ENCODE assay signal across 11 cellular contexts in the genomic region with DNA sequence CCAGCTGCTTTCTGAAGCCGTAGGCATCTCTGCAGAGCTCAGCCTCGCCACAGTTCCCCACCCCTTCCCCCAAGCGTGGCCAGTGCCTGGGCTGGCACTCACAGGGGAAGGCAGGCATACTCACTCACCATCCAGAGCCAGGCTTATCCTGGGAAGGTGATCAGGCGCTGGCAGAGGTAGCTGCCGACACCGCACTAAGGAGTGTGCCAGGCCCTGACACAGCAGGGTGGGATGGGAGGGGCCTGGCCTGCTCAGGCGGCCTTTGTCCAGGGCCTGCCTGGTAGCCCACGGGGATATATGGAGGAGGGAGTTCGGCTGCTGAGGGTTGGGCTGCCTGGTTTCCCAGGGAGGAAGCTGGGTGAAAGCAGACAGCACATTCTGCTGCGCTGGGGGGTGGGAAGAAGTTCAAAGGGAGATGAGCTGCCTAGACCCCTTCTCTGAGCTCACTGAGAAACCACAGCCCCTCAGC. TPM values are rescaled to one million over a fixed set of nuclear protein-coding genes. Genes with fewer than 3 reads are reported as not detected.
DNase-seq lines count a peak whose midpoint lies in the region; ATAC-seq and TF ChIP-seq lines count a peak whose summit lies in the region.
"Had no signal": no experiment of that assay in that cellular context is flagged by ENCODE, and none has a peak within 500 bp of the region (broad histone marks: within the 10 kb centered on the region; RNA-seq: fewer than 3 reads in every experiment).

No MANE protein-coding gene starts in this region.

- no peak for TF ChIP-seq POLR2A in sigmoid colon (IDR thresholded peaks at IDR 0.05)

- peaks cover 16% of the 10 kb centered on the region for H3K27me3 Mint-ChIP-seq in GM23338 (ENCODE audit: insufficient read depth, low read depth, poor library complexity)
- H3K27me3 Mint-ChIP-seq in activated T-helper 17 cell treated with anti-CD3 and anti-CD28 coated beads, Interleukin-2, amount 50 U/mL, for 72 hours, result no peaks in the 10 kb centered on the region

- H3K27ac Mint-ChIP-seq in GM23338, result no peak overlapping the region
- H3K27ac Mint-ChIP-seq in activated T-helper 17 cell treated with anti-CD3 and anti-CD28 coated beads, Interleukin-2, amount 50 U/mL, for 72 hours, result peak overlapping the region; percentile 94

- H3K4me3 ChIP-seq in GM23338, result no peak overlapping the region
- no peak overlapping the region for H3K4me3 ChIP-seq in left ventricle myocardium inferior
- H3K4me3 ChIP-seq in sigmoid colon, result no peak overlapping the region
- no peak overlapping the region for H3K4me3 ChIP-seq in GM23248
- H3K4me3 ChIP-seq: right lobe of liver had no signal

- H3K27me3 ChIP-seq in GM23338 (ENCODE audit: insufficient read depth) (no peaks in the 10 kb centered on the region), left ventricle myocardium inferior (ENCODE audit: low read depth) (no peaks in the 10 kb centered on the region), sigmoid colon (no peaks in the 10 kb centered on the region), GM23248 (replicated peaks; ENCODE audit: insufficient read depth) (no peaks in the 10 kb centered on the region)
- H3K27me3 ChIP-seq: right lobe of liver had no signal

- in situ Hi-C loops in GM13977 (cut with MboI; ENCODE audit: low pct_unique_long_range_greater_than_20kb, low sequenced_read_pairs, unreplicated experiment), result no loop called here
- in situ Hi-C loops in GM23248 (cut with MboI), result no loop called here

- no peaks in the 10 kb centered on the region for H3K36me3 Mint-ChIP-seq in GM23338 (ENCODE audit: low read depth)
- peaks cover 100% of the 10 kb centered on the region for H3K36me3 Mint-ChIP-seq in activated T-helper 17 cell treated with anti-CD3 and anti-CD28 coated beads, Interleukin-2, amount 50 U/mL, for 72 hours (ENCODE audit: low read depth)

- no peak for DNase-seq in GM23338 (ENCODE audit: low spot score)
- no peak for DNase-seq in left ventricle myocardium inferior
- DNase-seq in sigmoid colon, result no peak
- no peak for DNase-seq in amniotic stem cell (lab: John Stamatoyannopoulos, UW)
- DNase-seq in GM13977 (ENCODE audit: low spot score), result no peak
- DNase-seq in GM19238 (ENCODE audit: insufficient read length, low spot score), result no peak
- no peak for DNase-seq in GM23248
- DNase-seq: NCI-H1694, right lobe of liver had no signal

- no peak overlapping the region for H3K4me3 Mint-ChIP-seq in GM23338
- peak overlapping the region; percentile 75 for H3K4me3 Mint-ChIP-seq in activated T-helper 17 cell treated with anti-CD3 and anti-CD28 coated beads, Interleukin-2, amount 50 U/mL, for 72 hours

- H3F3A ChIP-seq in GM23338 (replicated peaks; ENCODE audit: low read depth) (no peaks in the 10 kb centered on the region), GM23248 (ENCODE audit: insufficient read depth) (0 out of 2 replicates have a peak, but pooled peaks cover 1% of the 10 kb centered on the region)

- 43 to 54% methylated on average over 10 of the region's 10 CpGs for WGBS in sigmoid colon, 2 donors
- WGBS in GM23248 (ENCODE audit: low coverage in 1 of 2, low lambda C conversion rate in 2 of 2, missing lambda C conversion rate in 2 of 2), 2 experiments, result 85 to 89% methylated on average over 7 to 9 of the region's 10 CpGs

- H3K27ac ChIP-seq in GM23338 (ENCODE audit: low read depth) (no peak overlapping the region), left ventricle myocardium inferior (replicated peaks) (peak overlapping the region; percentile 64), sigmoid colon (peak overlapping the region; percentile 20 to 63 (median 59)), GM23248 (no peak overlapping the region)

- peaks cover 5% of the 10 kb centered on the region; the same call in 1 of the 2 replicates for H3K4me1 ChIP-seq in GM23338 (ENCODE audit: insufficient read depth)
- H3K4me1 ChIP-seq in left ventricle myocardium inferior, result peaks cover 90% of the 10 kb centered on the region
- peaks cover 0 to 53% (median 21%) of the 10 kb centered on the region in 4 donors for H3K4me1 ChIP-seq in sigmoid colon
- H3K4me1 ChIP-seq in GM23248 (ENCODE audit: insufficient read depth), result peaks cover 8% of the 10 kb centered on the region

- H3K9me2 ChIP-seq in GM23338 (ENCODE audit: insufficient read depth) (no peaks in the 10 kb centered on the region), GM23248 (ENCODE audit: insufficient read depth) (no peaks in the 10 kb centered on the region)

- intact Hi-C loops in left ventricle myocardium inferior (cut with micrococcal nuclease) (no loop called here), sigmoid colon (cut with DNase I) (no loop called here)

- no peak for TF ChIP-seq EP300 in sigmoid colon (IDR thresholded peaks at IDR 0.05)

- TF ChIP-seq CTCF in GM23338 (conservative IDR thresholded peaks at IDR 0.05; ENCODE audit: low read depth in 2 of 2) (no peak), left ventricle myocardium inferior (IDR thresholded peaks at IDR 0.05; ENCODE audit: borderline replicate concordance) (no peak), sigmoid colon (IDR thresholded peaks at IDR 0.05) (no peak), GM13977 (IDR thresholded peaks at IDR 0.05; ENCODE audit: extremely low read depth, insufficient read depth, missing control alignments) (no peak)

- H3K36me3 ChIP-seq in GM23338 (ENCODE audit: insufficient read depth), result no peaks in the 10 kb centered on the region
- H3K36me3 ChIP-seq in left ventricle myocardium inferior, result peaks cover 78% of the 10 kb centered on the region
- peaks cover 6 to 62% (median 35%) of the 10 kb centered on the region in 4 donors for H3K36me3 ChIP-seq in sigmoid colon
- H3K36me3 ChIP-seq in GM23248 (ENCODE audit: low read depth), result peaks cover 10% of the 10 kb centered on the region; the same call in 1 of the 2 replicates
- H3K36me3 ChIP-seq: right lobe of liver had no signal

- no peaks in the 10 kb centered on the region for H3K9me3 Mint-ChIP-seq in GM23338
- no peaks in the 10 kb centered on the region for H3K9me3 Mint-ChIP-seq in activated T-helper 17 cell treated with anti-CD3 and anti-CD28 coated beads, Interleukin-2, amount 50 U/mL, for 72 hours

- peaks cover 24% of the 10 kb centered on the region for H3K4me1 Mint-ChIP-seq in GM23338
- H3K4me1 Mint-ChIP-seq in activated T-helper 17 cell treated with anti-CD3 and anti-CD28 coated beads, Interleukin-2, amount 50 U/mL, for 72 hours, result peaks cover 65% of the 10 kb centered on the region

- H2AFZ ChIP-seq in GM23338 (peak overlapping the region; percentile 59), GM23248 (no peak overlapping the region)

- H4K20me1 ChIP-seq in GM23338 (replicated peaks; ENCODE audit: insufficient read depth) (no peaks in the 10 kb centered on the region), GM23248 (ENCODE audit: insufficient read depth) (no peaks in the 10 kb centered on the region)

- no peaks in the 10 kb centered on the region for H3K9me3 ChIP-seq in left ventricle myocardium inferior (replicated peaks)
- H3K9me3 ChIP-seq in sigmoid colon, result no peaks in the 10 kb centered on the region
- H3K9me3 ChIP-seq in GM23248 (ENCODE audit: low read depth), result no peaks in the 10 kb centered on the region
- H3K9me3 ChIP-seq: right lobe of liver had no signal

- H3K9ac ChIP-seq in GM23248, result no peak overlapping the region

- H3K4me2 ChIP-seq in GM23338 (no peak overlapping the region), GM23248 (ENCODE audit: unreplicated experiment) (no peak overlapping the region)

- peak; percentile 78 for ATAC-seq in GM23338
- ATAC-seq in activated T-helper 17 cell treated with anti-CD3 and anti-CD28 coated beads, Interleukin-2, amount 50 U/mL, for 72 hours (replicated peaks), result peak; percentile 3

- H3K79me2 ChIP-seq in GM23338 (replicated peaks; ENCODE audit: insufficient read depth) (no peaks in the 10 kb centered on the region), GM23248 (ENCODE audit: insufficient read depth) (no peaks in the 10 kb centered on the region)

TF ChIP-seq in GM23338, 12 proteins besides CTCF, POLR2A, EP300 and RAD21 (continues in another document):
- TF ChIP-seq POLR2AphosphoS5 (IDR thresholded peaks at IDR 0.05; ENCODE audit: low read depth) (no peak), NANOG (IDR thresholded peaks at IDR 0.05; ENCODE audit: borderline replicate concordance) (no peak)

RNA-seq across cellular contexts. Expression of a gene that starts 15.8 kb away (rescaled TPM):
- 0.04 and 0.10 TPM in 2 replicates for total RNA-seq in GM23338 (2014; rRNA removed; shearing (Covaris generic))
- polyA plus RNA-seq in GM23338 (2016; fragmentation: Nextera tagmentation; extraction: Ambion mirVana) (0.74 TPM in 1 of 2 replicates, not detected in the other), sigmoid colon (10 to 100 TPM; 12.0 to 73.1 (median 30.7) TPM), GM23248 (2016; fragmentation: Nextera tagmentation; extraction: Ambion mirVana) (152 and 153 TPM in 2 replicates)
- 100 to 1,000 TPM in 1 of 2 donors, 10 to 100 TPM in 1; 27.9 to 125 TPM for total RNA-seq in activated T-helper 17 cell treated with anti-CD3 and anti-CD28 coated beads, Interleukin-2, amount 50 U/mL, for 72 hours
- total RNA-seq in left ventricle myocardium inferior (104 TPM), sigmoid colon (10 to 100 TPM; 24.6 to 46.7 (median 40.3) TPM)
- 60.8 and 81.6 TPM in 2 replicates for total RNA-seq in GM23248 (2014; rRNA removed; shearing (Covaris generic))

RNA-seq across cellular contexts. Expression of a gene that starts 37.9 kb away (rescaled TPM):
- total RNA-seq in GM23338 (2014; rRNA removed; shearing (Covaris generic)), result 0.17 and 0.19 TPM in 2 replicates
- 0.15 and 0.19 TPM in 2 replicates for polyA plus RNA-seq in GM23338 (2016; fragmentation: Nextera tagmentation; extraction: Ambion mirVana)
- 1 to 10 TPM in 1 of 2 donors, under 1 TPM in 1; 0.04 to 1.0 TPM for total RNA-seq in activated T-helper 17 cell treated with anti-CD3 and anti-CD28 coated beads, Interleukin-2, amount 50 U/mL, for 72 hours
- total RNA-seq in left ventricle myocardium inferior, result 0.05 TPM
- total RNA-seq in sigmoid colon, result under 1 TPM in 1 of 4 donors, not detected in 3; 0.55 TPM
- under 1 TPM in 1 of 3 donors, not detected in 2; 0.25 TPM for polyA plus RNA-seq in sigmoid colon
- not detected in 2 replicates for total RNA-seq in GM23248 (2014; rRNA removed; shearing (Covaris generic))
- 0.06 TPM in 1 of 2 replicates, not detected in the other for polyA plus RNA-seq in GM23248 (2016; fragmentation: Nextera tagmentation; extraction: Ambion mirVana)
- total RNA-seq: astrocyte had no signal

Comparison
In these comparisons a context has a peak if more than half of its experiments do, and no peak if none do; other contexts are left out.
1. H3K27ac ChIP-seq: peak in left ventricle myocardium inferior (single experiment) and sigmoid colon (4 of 4); none in GM23338 (single experiment) and GM23248 (single experiment).
2. RNA of a gene that starts 15.8 kb away (total RNA-seq): 27.9 to 125 TPM in activated T-helper 17 cell treated with anti-CD3 and anti-CD28 coated beads, Interleukin-2, amount 50 U/mL, for 72 hours, 104 TPM in left ventricle myocardium inferior (single experiment), 60.8 to 81.6 TPM in GM23248 and 24.6 to 46.7 TPM in sigmoid colon; 0.04 to 0.10 TPM in GM23338; every median in the first group is over 10 times any median in the second.